In the genomic region with DNA sequence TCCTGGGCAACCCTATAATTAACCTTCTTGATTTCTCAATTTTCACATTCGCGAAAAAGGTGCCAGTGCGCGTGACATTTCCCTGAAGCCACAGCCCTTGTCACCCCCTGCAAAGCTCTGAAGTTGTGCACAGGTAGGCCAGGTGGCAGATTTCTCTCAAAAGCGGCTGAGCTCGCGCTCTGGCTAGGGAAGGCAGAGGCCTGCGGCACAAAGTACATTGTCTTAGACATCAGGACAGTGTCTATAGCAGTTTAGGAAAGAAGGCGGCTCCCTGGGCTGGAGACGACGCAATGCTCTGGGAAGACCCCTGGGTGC, we compare ENCODE assay signal across 1 cellular context.
TF ChIP-seq lines count a peak whose summit lies in the region.

No MANE protein-coding gene starts in this region.

TF ChIP-seq in WTC11, 78 proteins besides CTCF, POLR2A, EP300 and RAD21 (continued from another document):
- TF ChIP-seq, protein P1, sequence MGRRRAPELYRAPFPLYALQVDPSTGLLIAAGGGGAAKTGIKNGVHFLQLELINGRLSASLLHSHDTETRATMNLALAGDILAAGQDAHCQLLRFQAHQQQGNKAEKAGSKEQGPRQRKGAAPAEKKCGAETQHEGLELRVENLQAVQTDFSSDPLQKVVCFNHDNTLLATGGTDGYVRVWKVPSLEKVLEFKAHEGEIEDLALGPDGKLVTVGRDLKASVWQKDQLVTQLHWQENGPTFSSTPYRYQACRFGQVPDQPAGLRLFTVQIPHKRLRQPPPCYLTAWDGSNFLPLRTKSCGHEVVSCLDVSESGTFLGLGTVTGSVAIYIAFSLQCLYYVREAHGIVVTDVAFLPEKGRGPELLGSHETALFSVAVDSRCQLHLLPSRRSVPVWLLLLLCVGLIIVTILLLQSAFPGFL (CRISPR knock-in tag; IDR thresholded peaks at IDR 0.05; ENCODE audit: borderline replicate concordance), result no peak
- TF ChIP-seq ATF1 (CRISPR knock-in tag; IDR thresholded peaks at IDR 0.05), result no peak
- no peak for TF ChIP-seq RELA (CRISPR knock-in tag; IDR thresholded peaks at IDR 0.05; ENCODE audit: borderline replicate concordance)
- TF ChIP-seq, protein P2, sequence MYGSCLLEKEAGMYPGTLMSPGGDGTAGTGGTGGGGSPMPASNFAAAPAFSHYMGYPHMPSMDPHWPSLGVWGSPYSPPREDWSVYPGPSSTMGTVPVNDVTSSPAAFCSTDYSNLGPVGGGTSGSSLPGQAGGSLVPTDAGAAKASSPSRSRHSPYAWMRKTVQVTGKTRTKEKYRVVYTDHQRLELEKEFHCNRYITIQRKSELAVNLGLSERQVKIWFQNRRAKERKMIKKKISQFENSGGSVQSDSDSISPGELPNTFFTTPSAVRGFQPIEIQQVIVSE (CRISPR knock-in tag; IDR thresholded peaks at IDR 0.05; ENCODE audit: borderline replicate concordance), result no peak
- TF ChIP-seq, protein P3, sequence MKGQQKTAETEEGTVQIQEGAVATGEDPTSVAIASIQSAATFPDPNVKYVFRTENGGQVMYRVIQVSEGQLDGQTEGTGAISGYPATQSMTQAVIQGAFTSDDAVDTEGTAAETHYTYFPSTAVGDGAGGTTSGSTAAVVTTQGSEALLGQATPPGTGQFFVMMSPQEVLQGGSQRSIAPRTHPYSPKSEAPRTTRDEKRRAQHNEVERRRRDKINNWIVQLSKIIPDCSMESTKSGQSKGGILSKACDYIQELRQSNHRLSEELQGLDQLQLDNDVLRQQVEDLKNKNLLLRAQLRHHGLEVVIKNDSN (CRISPR knock-in tag; IDR thresholded peaks at IDR 0.05), result no peak
- TF ChIP-seq, protein P4, sequence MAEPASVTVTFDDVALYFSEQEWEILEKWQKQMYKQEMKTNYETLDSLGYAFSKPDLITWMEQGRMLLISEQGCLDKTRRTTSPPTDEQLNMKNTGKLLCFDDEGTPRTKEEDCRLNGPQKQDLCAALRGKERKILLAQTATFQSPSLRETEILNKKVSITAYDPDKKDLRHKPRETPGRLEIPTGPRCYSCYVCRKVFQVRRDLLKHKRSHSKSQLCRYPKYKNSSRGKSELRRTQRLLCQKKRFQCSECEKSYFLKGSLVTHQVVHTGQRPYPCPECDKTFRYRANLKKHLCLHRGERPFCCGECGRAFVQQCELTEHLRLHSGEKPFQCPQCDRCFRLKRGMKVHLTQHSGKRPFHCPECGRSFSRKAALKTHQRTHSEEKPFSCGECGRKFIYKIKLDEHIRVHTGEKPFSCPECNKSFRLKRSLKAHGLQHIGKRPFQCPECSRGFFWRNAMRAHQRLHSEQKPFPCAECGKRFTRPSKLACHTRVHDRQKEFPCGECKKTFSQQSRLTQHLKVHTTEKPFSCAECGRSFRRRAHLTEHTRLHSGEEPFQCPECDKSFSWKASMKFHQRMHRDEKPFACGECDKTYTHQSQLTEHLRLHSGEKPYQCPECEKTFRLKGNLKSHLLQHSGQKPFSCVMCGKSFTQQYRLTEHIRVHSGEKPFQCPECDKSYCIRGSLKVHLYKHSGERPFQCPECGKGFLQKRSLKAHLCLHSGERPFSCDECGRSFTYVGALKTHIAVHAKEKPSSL (CRISPR knock-in tag; conservative IDR thresholded peaks at IDR 0.05), result no peak
- TF ChIP-seq NR2C2 (CRISPR knock-in tag; IDR thresholded peaks at IDR 0.05), result no peak
- TF ChIP-seq FOXJ3 (CRISPR knock-in tag; IDR thresholded peaks at IDR 0.05; ENCODE audit: borderline replicate concordance), result no peak
